17 cellular contexts compared by ENCODE assay signal in the genomic region with DNA sequence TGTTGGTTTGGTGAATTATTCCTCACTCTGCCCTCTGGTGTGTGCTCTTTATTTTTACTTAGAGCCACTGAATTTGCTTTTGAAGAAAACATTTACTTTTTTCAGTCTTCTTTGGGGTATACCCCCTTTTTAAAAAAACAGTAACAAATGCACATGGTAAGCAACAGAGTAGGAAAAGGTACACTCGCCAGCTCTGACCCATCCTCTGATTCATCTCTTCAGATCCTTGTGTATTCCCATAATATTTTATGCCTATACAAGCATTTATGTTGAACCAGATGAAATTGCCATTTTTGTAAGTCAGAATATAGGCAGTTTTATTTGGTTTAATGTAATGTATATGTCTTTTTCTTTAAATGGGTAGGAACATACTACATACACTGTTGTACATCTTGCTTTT.
"Had no signal": no experiment of that assay in that cellular context is flagged by ENCODE, and none has a peak within 500 bp of the region (broad histone marks: within the 10 kb centered on the region; RNA-seq: fewer than 3 reads in every experiment).

No MANE protein-coding gene starts in this region.

- H3K27ac ChIP-seq: spleen, thoracic aorta, upper lobe of left lung had no signal

- H3K9me3 ChIP-seq: spleen, thoracic aorta, upper lobe of left lung had no signal

- H3K4me1 ChIP-seq: spleen, upper lobe of left lung had no signal

- DNase-seq: activated CD4-positive, alpha-beta T cell treated with anti-CD3 and anti-CD28 coated beads, Interleukin-2, amount 10 ng/mL, durations not matched to agents 24 days and 14 days; activated CD8-positive, alpha-beta T cell treated with anti-CD3 and anti-CD28 coated beads, Interleukin-2, amount 10 ng/mL, durations not matched to agents 7 days and 5 days; activated naive CD4-positive, alpha-beta T cell treated with Interleukin-2 at 50 U/mL for 16 hours; activated naive CD8-positive, alpha-beta T cell treated with anti-CD3 and anti-CD28 coated beads, Interleukin-2, amount 10 ng/mL, durations not matched to agents 7 days and 5 days; activated T-cell treated with anti-CD3 and anti-CD28 coated beads, Interleukin-2, amount 50 U/mL, for 24 hours; aorta; cerebellar nuclear complex; effector memory CD8-positive, alpha-beta T cell; left cardiac atrium; occipital lobe; posterior cingulate gyrus; retina; spleen; stimulated activated naive B cell treated with anti-CD40 and anti-IgM and Interleukin-4, amounts not matched to agents 10 μg/mL and 1 μg/mL and 100 μg/mL, for 72 hours; T-cell; upper lobe of left lung had no signal

- H3K4me3 ChIP-seq: spleen, thoracic aorta, upper lobe of left lung had no signal

- H3K27me3 ChIP-seq: spleen, upper lobe of left lung had no signal
